Comparison of ENCODE assay signal across 20 cellular contexts in genomic region chr9:136098844-136099243, GRCh38. TPM values are rescaled to one million over a fixed set of nuclear protein-coding genes. Genes with fewer than 3 reads are reported as not detected.
DNase-seq lines count a peak whose midpoint lies in the region; ATAC-seq, FAIRE-seq and TF ChIP-seq lines count a peak whose summit lies in the region.
"Had no signal": no experiment of that assay in that cellular context is flagged by ENCODE, and none has a peak within 500 bp of the region (broad histone marks: within the 10 kb centered on the region; RNA-seq: fewer than 3 reads in every experiment).

No MANE protein-coding gene starts in this region.

- H3K27me3 Mint-ChIP-seq in activated naive CD8-positive, alpha-beta T cell treated with anti-CD3 and anti-CD28 coated beads for 36 hours: no peaks in the 10 kb centered on the region

- no peak for TF ChIP-seq CTCF in lower lobe of right lung (IDR thresholded peaks at IDR 0.05)

- no peak overlapping the region for H3K27ac Mint-ChIP-seq in activated naive CD8-positive, alpha-beta T cell treated with anti-CD3 and anti-CD28 coated beads for 36 hours

- no peaks in the 10 kb centered on the region for H3K9me3 Mint-ChIP-seq in activated naive CD8-positive, alpha-beta T cell treated with anti-CD3 and anti-CD28 coated beads for 36 hours

- H3K4me3 ChIP-seq in right cardiac atrium (ENCODE audit: low read length) (no peak overlapping the region), stomach smooth muscle (ENCODE audit: low read length in 2 of 2) (no peak overlapping the region), lower lobe of right lung (no peak overlapping the region)
- H3K4me3 ChIP-seq: uterus had no signal

- intact Hi-C loops in Right ventricle myocardium inferior (cut with DNase I) (no loop called here), cardiac septum (cut with DNase I) (no loop called here), right cardiac atrium (cut with DNase I) (no loop called here), lower lobe of right lung (cut with DNase I) (no loop called here)

- peak overlapping the region; percentile 29 to 42 for H3K9ac ChIP-seq in stomach smooth muscle (ENCODE audit: low read length in 2 of 2)

- H3K27me3 ChIP-seq in right cardiac atrium (ENCODE audit: control insufficient read depth, insufficient read depth): no peaks in the 10 kb centered on the region
- H3K27me3 ChIP-seq in stomach smooth muscle (ENCODE audit: control insufficient read depth in 1 of 2, insufficient read depth in 2 of 2, low read length in 2 of 2): no peaks in the 10 kb centered on the region
- H3K27me3 ChIP-seq in lower lobe of right lung (ENCODE audit: low read depth): peaks cover 5% of the 10 kb centered on the region
- H3K27me3 ChIP-seq: uterus had no signal

- H3K36me3 Mint-ChIP-seq in activated naive CD8-positive, alpha-beta T cell treated with anti-CD3 and anti-CD28 coated beads for 36 hours: no peaks in the 10 kb centered on the region

- ATAC-seq in Right ventricle myocardium inferior (peak; percentile 27), right cardiac atrium (peak in 1 of 2 donors; percentile 3), GM19463 (IDR thresholded peaks at IDR 0.05; ENCODE audit: unreplicated experiment) (no peak), lower lobe of right lung (no peak)

- 17% methylated on average over 14 of the region's 14 CpGs for WGBS in right cardiac atrium

- peak overlapping the region; percentile 1 for H3K4me3 Mint-ChIP-seq in activated naive CD8-positive, alpha-beta T cell treated with anti-CD3 and anti-CD28 coated beads for 36 hours

- FAIRE-seq in GM12892 (lab: Jason Lieb, UNC): no peak
- FAIRE-seq: islet of Langerhans had no signal

- DNase-seq in Right ventricle myocardium inferior (ENCODE audit: missing footprints) (no peak), cardiac septum (ENCODE audit: low spot score) (no peak), right cardiac atrium (peak in 2 of 3 donors; percentile 69 to 71), GM12892 (ENCODE audit: insufficient read length) (no peak), lower lobe of right lung (no peak)
- DNase-seq in activated naive CD8-positive, alpha-beta T cell treated with anti-CD3 and anti-CD28 coated beads for 36 hours: no peak
- DNase-seq: activated CD4-positive, alpha-beta T cell treated with anti-CD3 and anti-CD28 coated beads for 4 hours; activated T-cell treated with anti-CD3 and anti-CD28 coated beads for 4 hours; caudate nucleus; effector CD8-positive, alpha-beta T cell; head of caudate nucleus; mesendoderm; NCI-H1930; NCI-H510A treated with DMSO at 0.1 percent for 48 hours; nucleus accumbens; stimulated activated CD4-positive, alpha-beta T cell treated with anti-CD3 and anti-CD28 coated beads, Interleukin-2, amount 100 ng/mL, for 24 hours; uterus had no signal

- H3K9me3 ChIP-seq in right cardiac atrium (ENCODE audit: control insufficient read depth, low read length) (no peaks in the 10 kb centered on the region), stomach smooth muscle (ENCODE audit: control insufficient read depth in 2 of 2, low read length in 2 of 2) (no peaks in the 10 kb centered on the region), lower lobe of right lung (no peaks in the 10 kb centered on the region)
- H3K9me3 ChIP-seq: uterus had no signal

- no peaks in the 10 kb centered on the region for H3K36me3 ChIP-seq in stomach smooth muscle (ENCODE audit: control insufficient read depth in 2 of 2, insufficient read depth in 2 of 2, low read length in 2 of 2)
- H3K36me3 ChIP-seq in lower lobe of right lung: no peaks in the 10 kb centered on the region
- H3K36me3 ChIP-seq: uterus had no signal

- H3K27ac ChIP-seq in right cardiac atrium (ENCODE audit: low read length): no peak overlapping the region
- peak overlapping the region; percentile 24 for H3K27ac ChIP-seq in stomach smooth muscle (ENCODE audit: low read length)
- H3K27ac ChIP-seq in lower lobe of right lung: no peak overlapping the region
- H3K27ac ChIP-seq: uterus had no signal

- H3K4me1 ChIP-seq in right cardiac atrium (ENCODE audit: control insufficient read depth, insufficient read depth, low read length): peaks cover 5% of the 10 kb centered on the region
- H3K4me1 ChIP-seq in stomach smooth muscle (ENCODE audit: control insufficient read depth, insufficient read depth, low read length): peaks cover 18% of the 10 kb centered on the region
- H3K4me1 ChIP-seq in lower lobe of right lung: peaks cover 21% of the 10 kb centered on the region

- H3K4me1 Mint-ChIP-seq in activated naive CD8-positive, alpha-beta T cell treated with anti-CD3 and anti-CD28 coated beads for 36 hours: peaks cover 5% of the 10 kb centered on the region

- no peak for TF ChIP-seq POLR2A in GM12892 (IDR thresholded peaks at IDR 0.05; ENCODE audit: low read depth, low read length)

RNA-seq across cellular contexts. Expression of gene NACC2, which starts 3.8 kb away (rescaled TPM):
- total RNA-seq in Right ventricle myocardium inferior: 37.0 TPM
- 57.8 TPM for total RNA-seq in cardiac septum
- 1 to 10 TPM; 5.3 to 5.6 TPM for total RNA-seq in activated naive CD8-positive, alpha-beta T cell treated with anti-CD3 and anti-CD28 coated beads for 36 hours
- total RNA-seq in right cardiac atrium: 10 to 100 TPM; 31.4 to 45.3 (median 37.8) TPM
- 19.4 TPM for polyA plus RNA-seq in right cardiac atrium
- 0.04 TPM for polyA plus RNA-seq in GM12892 (2012; ENCODE audit: missing spikeins)
- total RNA-seq in lower lobe of right lung: 27.0 TPM

RNA-seq across cellular contexts. Expression of gene TMEM250, which starts 19.8 kb away (rescaled TPM):
- total RNA-seq in Right ventricle myocardium inferior: 18.7 TPM
- total RNA-seq in cardiac septum: 19.8 TPM
- total RNA-seq in activated naive CD8-positive, alpha-beta T cell treated with anti-CD3 and anti-CD28 coated beads for 36 hours: 10 to 100 TPM; 27.2 to 28.7 TPM
- 10 to 100 TPM; 18.5 to 25.5 (median 20.9) TPM for total RNA-seq in right cardiac atrium
- polyA plus RNA-seq in right cardiac atrium: 16.5 TPM
- polyA plus RNA-seq in GM12892 (2012; ENCODE audit: missing spikeins): 6.3 TPM
- total RNA-seq in lower lobe of right lung: 31.2 TPM

Comparison
In these comparisons a context has a peak if more than half of its experiments do, and no peak if none do; other contexts are left out.
1. DNase-seq: peak in right cardiac atrium (2 of 3); none in Right ventricle myocardium inferior (single experiment), cardiac septum (single experiment), activated naive CD8-positive, alpha-beta T cell treated with anti-CD3 and anti-CD28 coated beads for 36 hours (single experiment), GM12892 (single experiment) and lower lobe of right lung (single experiment).